In genomic region chr3:128794067-128794768, GRCh38 we compare ENCODE assay signal across 8 cellular contexts.
A peak's percentile ranks its signal among the peaks of the same experiment; 100 is the strongest.
DNase-seq lines count a peak whose midpoint lies in the region; ATAC-seq and TF ChIP-seq lines count a peak whose summit lies in the region.

No MANE protein-coding gene starts in this region.

- H3K27ac Mint-ChIP-seq in activated naive CD4-positive, alpha-beta T cell treated with anti-CD3 and anti-CD28 coated beads, Interleukin-2, amount 10 ng/mL, durations not matched to agents 7 days and 5 days: peak overlapping the region; percentile 82
- H3K27ac Mint-ChIP-seq in type B pancreatic cell: peak overlapping the region; percentile 9

- DNase-seq in AG10803 (ENCODE audit: low read depth) (peak; percentile 87), HL-60 (ENCODE audit: low read depth in 1 of 2, low spot score in 1 of 2) (peak; percentile 28 to 56), iris pigment epithelial cell (ENCODE audit: low read depth) (peak; percentile 89), type B pancreatic cell (ENCODE audit: extremely low spot score, unreplicated experiment) (no peak), H7 (no peak)
- peak; percentile 36 for DNase-seq in activated naive CD4-positive, alpha-beta T cell treated with anti-CD3 and anti-CD28 coated beads, Interleukin-2, amount 10 ng/mL, durations not matched to agents 7 days and 5 days

- H3K9me3 Mint-ChIP-seq in activated naive CD4-positive, alpha-beta T cell treated with anti-CD3 and anti-CD28 coated beads, Interleukin-2, amount 10 ng/mL, durations not matched to agents 7 days and 5 days: no peaks in the 10 kb centered on the region
- no peaks in the 10 kb centered on the region for H3K9me3 Mint-ChIP-seq in type B pancreatic cell

- H3K4me1 Mint-ChIP-seq in activated naive CD4-positive, alpha-beta T cell treated with anti-CD3 and anti-CD28 coated beads, Interleukin-2, amount 10 ng/mL, durations not matched to agents 7 days and 5 days: peaks cover 78% of the 10 kb centered on the region
- H3K4me1 Mint-ChIP-seq in type B pancreatic cell (ENCODE audit: unreplicated experiment): peaks cover 33% of the 10 kb centered on the region

- peaks cover 22% of the 10 kb centered on the region for H3K36me3 ChIP-seq in H7 (replicated peaks; ENCODE audit: control insufficient read depth, insufficient read depth, low read length)

- peak overlapping the region; percentile 15 for H3K27ac ChIP-seq in HL-60 (replicated peaks)

- CTCF ChIA-PET in activated naive CD4-positive, alpha-beta T cell treated with anti-CD3 and anti-CD28 coated beads, Interleukin-2, amount 10 ng/mL, durations not matched to agents 7 days and 5 days (lab: Charles Lee): interaction anchor here (0.7 to 8.1 kb wide), 18 partner anchors 9 to 177 kb away, joined by 3 to 146 read pairs (median 7); partner anchors contain the start of gene RAB7A

- H3K27me3 Mint-ChIP-seq in activated naive CD4-positive, alpha-beta T cell treated with anti-CD3 and anti-CD28 coated beads, Interleukin-2, amount 10 ng/mL, durations not matched to agents 7 days and 5 days: no peaks in the 10 kb centered on the region
- H3K27me3 Mint-ChIP-seq in type B pancreatic cell: no peaks in the 10 kb centered on the region

- peaks cover 41% of the 10 kb centered on the region for H3K36me3 Mint-ChIP-seq in activated naive CD4-positive, alpha-beta T cell treated with anti-CD3 and anti-CD28 coated beads, Interleukin-2, amount 10 ng/mL, durations not matched to agents 7 days and 5 days
- peaks cover 16% of the 10 kb centered on the region for H3K36me3 Mint-ChIP-seq in type B pancreatic cell

- no peaks in the 10 kb centered on the region for H3K27me3 ChIP-seq in HL-60 (ENCODE audit: insufficient read depth, poor library complexity, severe bottlenecking)
- H3K27me3 ChIP-seq in H7 (ENCODE audit: control insufficient read depth, insufficient read depth, low read length): no peaks in the 10 kb centered on the region

- TF ChIP-seq CTCF in AG10803 (conservative IDR thresholded peaks at IDR 0.05; ENCODE audit: low read length) (no peak), HL-60 (IDR thresholded peaks at IDR 0.05; ENCODE audit: insufficient read depth, low read length) (no peak), type B pancreatic cell (conservative IDR thresholded peaks at IDR 0.05) (no peak)

- H3K4me3 ChIP-seq in AG10803 (ENCODE audit: low read length) (no peak overlapping the region), HL-60 (replicated peaks; ENCODE audit: insufficient read depth, low read length) (no peak overlapping the region), H7 (ENCODE audit: insufficient read depth, low read depth, low read length) (no peak overlapping the region)

- H3K4me3 Mint-ChIP-seq in activated naive CD4-positive, alpha-beta T cell treated with anti-CD3 and anti-CD28 coated beads, Interleukin-2, amount 10 ng/mL, durations not matched to agents 7 days and 5 days: peak overlapping the region; percentile 3
- no peak overlapping the region for H3K4me3 Mint-ChIP-seq in type B pancreatic cell

- ATAC-seq in HG03039 (IDR thresholded peaks at IDR 0.05; ENCODE audit: unreplicated experiment) (no peak), HG02970 (IDR thresholded peaks at IDR 0.05; ENCODE audit: low FRiP score, unreplicated experiment) (no peak)

Comparison
In these comparisons a context has a peak if more than half of its experiments do, and no peak if none do; other contexts are left out.
1. DNase-seq: peak in AG10803 (single experiment), HL-60 (2 of 2), activated naive CD4-positive, alpha-beta T cell treated with anti-CD3 and anti-CD28 coated beads, Interleukin-2, amount 10 ng/mL, durations not matched to agents 7 days and 5 days (single experiment) and iris pigment epithelial cell (single experiment); none in type B pancreatic cell (single experiment) and H7 (single experiment).